Comparison of ENCODE assay signal across 14 cellular contexts in the genomic region with DNA sequence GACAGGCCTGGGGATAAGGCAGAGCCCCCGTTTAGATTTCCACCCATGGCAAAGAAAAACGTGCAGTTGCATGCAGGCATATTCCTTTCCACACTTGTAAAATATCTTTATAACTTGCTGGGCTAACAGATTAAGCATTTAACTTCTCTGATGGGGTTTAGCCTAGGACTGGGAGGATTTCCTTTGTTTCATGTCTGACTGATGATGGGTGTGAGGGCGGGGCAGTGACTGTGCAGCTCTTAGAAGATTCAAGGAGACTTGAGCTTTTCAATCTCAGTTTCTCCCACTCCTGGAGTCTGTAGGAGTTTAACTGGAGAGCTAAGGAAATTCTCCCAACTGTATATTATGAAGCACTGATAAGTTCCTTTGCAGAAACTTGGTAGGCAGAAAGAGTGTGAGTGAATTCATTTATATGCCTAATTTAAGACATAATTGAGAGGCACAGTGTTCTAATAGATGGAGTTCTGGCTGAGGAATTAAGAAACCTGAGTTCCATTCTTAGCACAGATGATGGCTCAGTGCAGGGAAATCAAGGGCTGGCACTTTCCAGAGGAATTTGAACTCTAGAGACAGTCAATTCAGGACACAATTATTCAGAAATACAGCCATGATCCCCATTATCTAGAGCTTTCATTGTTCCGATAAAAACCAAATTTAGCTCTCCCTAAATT.
DNase-seq lines count a peak whose midpoint lies in the region; ATAC-seq and TF ChIP-seq lines count a peak whose summit lies in the region.
"Had no signal": no experiment of that assay in that cellular context is flagged by ENCODE, and none has a peak within 500 bp of the region (broad histone marks: within the 10 kb centered on the region; RNA-seq: fewer than 3 reads in every experiment).

No MANE protein-coding gene starts in this region.

- POLR2A ChIA-PET in SK-N-SH (lab: Yijun Ruan, JAX): no interaction called here

- H3K9ac ChIP-seq in SK-N-SH: no peak overlapping the region; the same call in 1 of the 2 replicates

- no peaks in the 10 kb centered on the region for H3K79me2 ChIP-seq in SK-N-SH (ENCODE audit: insufficient read depth)

- ATAC-seq in foreskin keratinocyte (peak; percentile 69), GM21786 (IDR thresholded peaks at IDR 0.05; ENCODE audit: unreplicated experiment) (no peak)

- no peak for TF ChIP-seq RAD21 in SK-N-SH (IDR thresholded peaks at IDR 0.05; ENCODE audit: low read length)

- H3K4me1 ChIP-seq in SK-N-SH (ENCODE audit: control insufficient read depth in 1 of 2, insufficient read depth in 2 of 2, low read depth in 1 of 2, low read length in 1 of 2): peaks cover 2 to 31% of the 10 kb centered on the region in 2 experiments
- H3K4me1 ChIP-seq in foreskin keratinocyte: peaks cover 15% of the 10 kb centered on the region

- no peak for TF ChIP-seq EP300 in SK-N-SH (IDR thresholded peaks at IDR 0.05; ENCODE audit: borderline replicate concordance in 1 of 2, low read depth in 1 of 2, low read length in 1 of 2)

- no peak for TF ChIP-seq CTCF in SK-N-SH (IDR thresholded peaks at IDR 0.05)
- no peak for TF ChIP-seq CTCF in foreskin keratinocyte (conservative IDR thresholded peaks at IDR 0.05)

- H2AFZ ChIP-seq in SK-N-SH (ENCODE audit: low read depth): peak overlapping the region; percentile 37; the same call in 1 of the 2 replicates

- 54% methylated on average over 4 of the region's 4 CpGs for WGBS in SK-N-SH (ENCODE audit: low lambda C conversion rate)

- peaks cover 14% of the 10 kb centered on the region for H3F3A ChIP-seq in SK-N-SH (replicated peaks; ENCODE audit: insufficient read depth)

- peak; percentile 17 for DNase-seq in G401 (ENCODE audit: low spot score)
- no peak for DNase-seq in SK-N-SH
- DNase-seq in foreskin keratinocyte: no peak
- DNase-seq in pulmonary artery endothelial cell (ENCODE audit: low read depth, low spot score): peak; percentile 2
- DNase-seq in hepatic stellate cell (ENCODE audit: low spot score): no peak
- DNase-seq in midbrain (lab: John Stamatoyannopoulos, UW): no peak
- DNase-seq in iPS-NIHi7 (ENCODE audit: extremely low spot score): no peak
- DNase-seq: GF-D8; NCI-H1417 treated with DMSO at 0.1 percent for 48 hours; NCI-H748 treated with DMSO at 0.1 percent for 48 hours; stimulated activated CD4-positive, alpha-beta T cell treated with anti-CD3 and anti-CD28 coated beads, Interleukin-4, amount 100 ng/mL, for 4 hours; stimulated activated naive CD4-positive, alpha-beta T cell treated with Interleukin-2 at 50 U/mL for 16 hours had no signal

- H3K4me2 ChIP-seq in SK-N-SH: peak overlapping the region; percentile 65; the same call in 1 of the 2 replicates

- no peaks in the 10 kb centered on the region for H3K9me2 ChIP-seq in SK-N-SH

- H3K4me3 ChIP-seq in SK-N-SH (ENCODE audit: low read depth in 2 of 2, low read length in 1 of 2): no peak overlapping the region

- no peaks in the 10 kb centered on the region for H3K36me3 ChIP-seq in SK-N-SH (replicated peaks in 1 of 2; ENCODE audit: control insufficient read depth in 1 of 2, insufficient read depth in 2 of 2, low read length in 1 of 2)

- H3K27ac ChIP-seq in SK-N-SH (ENCODE audit: low read depth in 2 of 2, low read length in 1 of 2) (peak overlapping the region in 1 of 2 experiments; percentile 64; a peak in 2 of 4 replicates), foreskin keratinocyte (no peak overlapping the region)
- H3K27ac ChIP-seq: C4-2B had no signal

- H3K27me3 ChIP-seq in SK-N-SH (ENCODE audit: insufficient read depth) (no peaks in the 10 kb centered on the region), foreskin keratinocyte (peaks cover 4% of the 10 kb centered on the region)

- no peaks in the 10 kb centered on the region for H4K20me1 ChIP-seq in SK-N-SH (ENCODE audit: insufficient read depth)

- in situ Hi-C loops in G401 (cut with HindIII; ENCODE audit: low sequenced_read_pairs): no loop called here

- H3K9me3 ChIP-seq in SK-N-SH: no peaks in the 10 kb centered on the region

- CTCF ChIA-PET in SK-N-SH (lab: Yijun Ruan, JAX): no interaction called here

TF ChIP-seq in SK-N-SH, 30 proteins besides CTCF, POLR2A, EP300 and RAD21:
- TF ChIP-seq TAF1 (IDR thresholded peaks at IDR 0.05; ENCODE audit: borderline replicate concordance, low read depth, low read length) (no peak), NFIC (IDR thresholded peaks at IDR 0.05; ENCODE audit: borderline replicate concordance) (no peak), TEAD4 (IDR thresholded peaks at IDR 0.05; ENCODE audit: borderline replicate concordance, insufficient read depth) (no peak), CHD2 (IDR thresholded peaks at IDR 0.05; ENCODE audit: low read length, partially characterized antibody) (no peak), RCOR1 (IDR thresholded peaks at IDR 0.05; ENCODE audit: low read length) (no peak)

Comparison
In these comparisons a context has a peak if more than half of its experiments do, and no peak if none do; other contexts are left out.
1. DNase-seq: peak in G401 (single experiment) and pulmonary artery endothelial cell (single experiment); none in SK-N-SH (single experiment), foreskin keratinocyte (0 of 2), hepatic stellate cell (single experiment), midbrain (single experiment) and iPS-NIHi7 (single experiment).